ENCODE assay signal across 21 cellular contexts in the genomic region with DNA sequence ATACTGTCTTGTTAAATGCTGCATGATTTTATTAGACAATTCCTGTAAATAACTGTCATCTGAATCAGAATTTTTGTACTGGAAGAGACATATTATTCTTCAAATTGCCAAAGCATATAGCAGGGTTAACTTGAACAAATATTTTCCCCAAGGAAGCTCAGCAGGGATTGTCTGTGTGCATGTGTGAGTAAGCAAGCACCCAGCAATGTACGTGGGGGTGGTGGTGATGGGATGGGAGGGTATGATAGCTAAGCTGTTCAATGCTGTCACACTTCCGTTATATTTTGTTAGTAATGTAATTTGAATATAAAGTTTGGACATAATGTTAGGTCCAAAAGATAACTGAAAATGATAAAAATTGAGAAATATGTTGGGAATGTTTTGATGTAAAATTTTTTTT.
A peak's percentile ranks its signal among the peaks of the same experiment; 100 is the strongest.
DNase-seq lines count a peak whose midpoint lies in the region; ATAC-seq and TF ChIP-seq lines count a peak whose summit lies in the region.
"Had no signal": no experiment of that assay in that cellular context is flagged by ENCODE, and none has a peak within 500 bp of the region (broad histone marks: within the 10 kb centered on the region; RNA-seq: fewer than 3 reads in every experiment).

No MANE protein-coding gene starts in this region.

- H3K36me3 Mint-ChIP-seq in activated T-helper 17 cell treated with anti-CD3 and anti-CD28 coated beads, Interleukin-2, amount 50 U/mL, for 72 hours (ENCODE audit: low read depth) = peaks cover 32% of the 10 kb centered on the region

- H3K27ac Mint-ChIP-seq in activated T-helper 17 cell treated with anti-CD3 and anti-CD28 coated beads, Interleukin-2, amount 50 U/mL, for 72 hours = peak overlapping the region; percentile 79

- H3K27me3 Mint-ChIP-seq in activated T-helper 17 cell treated with anti-CD3 and anti-CD28 coated beads, Interleukin-2, amount 50 U/mL, for 72 hours = no peaks in the 10 kb centered on the region

- no peak overlapping the region for H3K4me3 Mint-ChIP-seq in activated T-helper 17 cell treated with anti-CD3 and anti-CD28 coated beads, Interleukin-2, amount 50 U/mL, for 72 hours

- no peak for ATAC-seq in activated T-helper 17 cell treated with anti-CD3 and anti-CD28 coated beads, Interleukin-2, amount 50 U/mL, for 72 hours (replicated peaks)
- no peak for ATAC-seq in GM19455 (IDR thresholded peaks at IDR 0.05; ENCODE audit: unreplicated experiment)
- ATAC-seq: esophagus mucosa, HCT116 had no signal

- DNase-seq in AG10803 (ENCODE audit: low read depth) (peak; percentile 11), HT1080 (ENCODE audit: low read depth) (peak; percentile 44), fibroblast of villous mesenchyme (ENCODE audit: low read depth) (peak; percentile 17), SKM-1 treated with dmso at 0.1 percent for 144 hours (lab: John Stamatoyannopoulos, UW; ENCODE audit: unreplicated experiment) (no peak), NOMO-1 (lab: John Stamatoyannopoulos, UW; ENCODE audit: unreplicated experiment in 2 of 2) (no peak), DMS153 (lab: John Stamatoyannopoulos, UW) (no peak)
- DNase-seq: activated CD4-positive, alpha-beta T cell treated with anti-CD3 and anti-CD28 coated beads, Interleukin-2, amount 50 U/mL, for 48 hours; aorta; dermis blood vessel endothelial cell; Kasumi-1; kidney; NCI-H1694 treated with DMSO at 0.1 percent for 48 hours; NCI-H510A; PC-9; stimulated activated CD4-positive, alpha-beta T cell treated with anti-CD3 and anti-CD28 coated beads, Interleukin-2, amount 100 ng/mL, for 24 hours had no signal

- TF ChIP-seq CTCF in AG10803 (conservative IDR thresholded peaks at IDR 0.05; ENCODE audit: low read length) (no peak), fibroblast of villous mesenchyme (IDR thresholded peaks at IDR 0.05; ENCODE audit: insufficient read depth, low read depth, low read length) (no peak)

- H3K4me1 Mint-ChIP-seq in activated T-helper 17 cell treated with anti-CD3 and anti-CD28 coated beads, Interleukin-2, amount 50 U/mL, for 72 hours = peaks cover 6% of the 10 kb centered on the region

- H3K4me3 ChIP-seq in AG10803 (ENCODE audit: low read length) = no peak overlapping the region
- no peak overlapping the region for H3K4me3 ChIP-seq in fibroblast of villous mesenchyme (ENCODE audit: low read depth, low read length)
- H3K4me3 ChIP-seq: BLaER1, PC-9, right atrium auricular region had no signal

- H3K9me3 Mint-ChIP-seq in activated T-helper 17 cell treated with anti-CD3 and anti-CD28 coated beads, Interleukin-2, amount 50 U/mL, for 72 hours = peaks cover 3% of the 10 kb centered on the region

Comparison
In these comparisons a context has a peak if more than half of its experiments do, and no peak if none do; other contexts are left out.
1. DNase-seq: peak in AG10803 (single experiment), HT1080 (single experiment) and fibroblast of villous mesenchyme (single experiment); none in SKM-1 treated with dmso at 0.1 percent for 144 hours (single experiment), NOMO-1 (0 of 2) and DMS153 (single experiment).